Comparison of ENCODE assay signal across 1 cellular context in the genomic region with DNA sequence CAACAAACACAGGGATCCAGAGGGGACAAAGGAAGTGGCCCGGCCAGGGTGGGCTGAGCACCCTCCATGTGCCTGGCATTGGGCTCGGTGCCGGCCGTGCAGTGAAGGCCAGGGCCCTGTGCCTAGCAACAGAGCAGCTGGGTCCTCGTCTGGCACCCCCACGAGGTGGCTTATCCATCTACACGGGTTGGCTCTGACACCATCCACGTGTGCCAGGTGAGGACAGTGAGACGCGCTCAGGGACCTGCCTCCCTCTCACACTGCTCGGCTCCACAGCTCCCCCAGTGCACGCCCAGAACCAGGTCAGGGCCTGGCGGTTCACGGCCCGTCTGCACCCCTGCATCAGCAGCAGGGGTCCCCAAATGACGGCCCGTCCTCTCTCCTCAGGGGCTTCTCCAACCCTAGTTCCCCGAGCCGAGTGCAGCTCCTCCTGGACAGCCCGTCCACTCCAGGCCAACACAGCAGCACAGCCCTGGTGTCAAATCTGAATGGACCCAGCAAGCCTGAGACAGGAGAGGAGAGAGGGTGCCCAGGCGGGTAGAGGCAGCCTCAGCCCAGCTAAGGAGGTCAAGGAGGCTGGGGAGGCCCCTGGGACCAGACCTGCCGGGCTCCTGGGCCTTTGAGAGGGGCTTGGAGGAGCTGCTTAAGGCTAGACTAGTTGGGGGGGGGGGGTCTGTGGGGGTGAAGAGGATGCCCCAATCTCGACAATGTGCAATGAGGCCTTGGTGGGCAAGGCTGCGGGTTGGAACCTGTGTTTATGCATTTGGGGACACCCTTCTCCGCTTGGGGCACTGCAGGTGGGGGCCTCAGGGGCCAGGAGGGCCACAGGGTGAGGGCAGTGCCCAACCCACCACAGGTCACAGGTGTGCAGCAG.
TF ChIP-seq lines count a peak whose summit lies in the region.

No MANE protein-coding gene starts in this region.

TF ChIP-seq in GM23338, 12 proteins besides CTCF, POLR2A, EP300 and RAD21 (continued from another document):
- TF ChIP-seq, protein P1, sequence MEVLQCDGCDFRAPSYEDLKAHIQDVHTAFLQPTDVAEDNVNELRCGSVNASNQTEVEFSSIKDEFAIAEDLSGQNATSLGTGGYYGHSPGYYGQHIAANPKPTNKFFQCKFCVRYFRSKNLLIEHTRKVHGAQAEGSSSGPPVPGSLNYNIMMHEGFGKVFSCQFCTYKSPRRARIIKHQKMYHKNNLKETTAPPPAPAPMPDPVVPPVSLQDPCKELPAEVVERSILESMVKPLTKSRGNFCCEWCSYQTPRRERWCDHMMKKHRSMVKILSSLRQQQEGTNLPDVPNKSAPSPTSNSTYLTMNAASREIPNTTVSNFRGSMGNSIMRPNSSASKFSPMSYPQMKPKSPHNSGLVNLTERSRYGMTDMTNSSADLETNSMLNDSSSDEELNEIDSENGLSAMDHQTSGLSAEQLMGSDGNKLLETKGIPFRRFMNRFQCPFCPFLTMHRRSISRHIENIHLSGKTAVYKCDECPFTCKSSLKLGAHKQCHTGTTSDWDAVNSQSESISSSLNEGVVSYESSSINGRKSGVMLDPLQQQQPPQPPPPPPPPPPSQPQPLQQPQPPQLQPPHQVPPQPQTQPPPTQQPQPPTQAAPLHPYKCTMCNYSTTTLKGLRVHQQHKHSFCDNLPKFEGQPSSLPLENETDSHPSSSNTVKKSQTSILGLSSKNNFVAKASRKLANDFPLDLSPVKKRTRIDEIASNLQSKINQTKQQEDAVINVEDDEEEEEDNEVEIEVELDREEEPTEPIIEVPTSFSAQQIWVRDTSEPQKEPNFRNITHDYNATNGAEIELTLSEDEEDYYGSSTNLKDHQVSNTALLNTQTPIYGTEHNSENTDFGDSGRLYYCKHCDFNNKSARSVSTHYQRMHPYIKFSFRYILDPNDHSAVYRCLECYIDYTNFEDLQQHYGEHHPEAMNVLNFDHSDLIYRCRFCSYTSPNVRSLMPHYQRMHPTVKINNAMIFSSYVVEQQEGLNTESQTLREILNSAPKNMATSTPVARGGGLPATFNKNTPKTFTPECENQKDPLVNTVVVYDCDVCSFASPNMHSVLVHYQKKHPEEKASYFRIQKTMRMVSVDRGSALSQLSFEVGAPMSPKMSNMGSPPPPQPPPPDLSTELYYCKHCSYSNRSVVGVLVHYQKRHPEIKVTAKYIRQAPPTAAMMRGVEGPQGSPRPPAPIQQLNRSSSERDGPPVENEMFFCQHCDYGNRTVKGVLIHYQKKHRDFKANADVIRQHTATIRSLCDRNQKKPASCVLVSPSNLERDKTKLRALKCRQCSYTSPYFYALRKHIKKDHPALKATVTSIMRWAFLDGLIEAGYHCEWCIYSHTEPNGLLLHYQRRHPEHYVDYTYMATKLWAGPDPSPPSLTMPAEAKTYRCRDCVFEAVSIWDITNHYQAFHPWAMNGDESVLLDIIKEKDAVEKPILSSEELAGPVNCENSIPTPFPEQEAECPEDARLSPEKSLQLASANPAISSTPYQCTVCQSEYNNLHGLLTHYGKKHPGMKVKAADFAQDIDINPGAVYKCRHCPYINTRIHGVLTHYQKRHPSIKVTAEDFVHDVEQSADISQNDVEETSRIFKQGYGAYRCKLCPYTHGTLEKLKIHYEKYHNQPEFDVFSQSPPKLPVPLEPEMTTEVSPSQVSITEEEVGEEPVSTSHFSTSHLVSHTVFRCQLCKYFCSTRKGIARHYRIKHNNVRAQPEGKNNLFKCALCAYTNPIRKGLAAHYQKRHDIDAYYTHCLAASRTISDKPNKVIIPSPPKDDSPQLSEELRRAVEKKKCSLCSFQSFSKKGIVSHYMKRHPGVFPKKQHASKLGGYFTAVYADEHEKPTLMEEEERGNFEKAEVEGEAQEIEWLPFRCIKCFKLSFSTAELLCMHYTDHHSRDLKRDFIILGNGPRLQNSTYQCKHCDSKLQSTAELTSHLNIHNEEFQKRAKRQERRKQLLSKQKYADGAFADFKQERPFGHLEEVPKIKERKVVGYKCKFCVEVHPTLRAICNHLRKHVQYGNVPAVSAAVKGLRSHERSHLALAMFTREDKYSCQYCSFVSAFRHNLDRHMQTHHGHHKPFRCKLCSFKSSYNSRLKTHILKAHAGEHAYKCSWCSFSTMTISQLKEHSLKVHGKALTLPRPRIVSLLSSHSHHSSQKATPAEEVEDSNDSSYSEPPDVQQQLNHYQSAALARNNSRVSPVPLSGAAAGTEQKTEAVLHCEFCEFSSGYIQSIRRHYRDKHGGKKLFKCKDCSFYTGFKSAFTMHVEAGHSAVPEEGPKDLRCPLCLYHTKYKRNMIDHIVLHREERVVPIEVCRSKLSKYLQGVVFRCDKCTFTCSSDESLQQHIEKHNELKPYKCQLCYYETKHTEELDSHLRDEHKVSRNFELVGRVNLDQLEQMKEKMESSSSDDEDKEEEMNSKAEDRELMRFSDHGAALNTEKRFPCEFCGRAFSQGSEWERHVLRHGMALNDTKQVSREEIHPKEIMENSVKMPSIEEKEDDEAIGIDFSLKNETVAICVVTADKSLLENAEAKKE (CRISPR knock-in tag; IDR thresholded peaks at IDR 0.05), result no peak
- TF ChIP-seq STAT1 (IDR thresholded peaks at IDR 0.05; ENCODE audit: unreplicated experiment) (no peak), NANOG (IDR thresholded peaks at IDR 0.05; ENCODE audit: borderline replicate concordance) (no peak), ZNF114 (CRISPR knock-in tag; IDR thresholded peaks at IDR 0.05) (no peak), EZH2phosphoT487 (IDR thresholded peaks at IDR 0.05; ENCODE audit: unreplicated experiment) (no peak), POLR2AphosphoS5 (IDR thresholded peaks at IDR 0.05; ENCODE audit: low read depth) (no peak)
- TF ChIP-seq, protein P2, sequence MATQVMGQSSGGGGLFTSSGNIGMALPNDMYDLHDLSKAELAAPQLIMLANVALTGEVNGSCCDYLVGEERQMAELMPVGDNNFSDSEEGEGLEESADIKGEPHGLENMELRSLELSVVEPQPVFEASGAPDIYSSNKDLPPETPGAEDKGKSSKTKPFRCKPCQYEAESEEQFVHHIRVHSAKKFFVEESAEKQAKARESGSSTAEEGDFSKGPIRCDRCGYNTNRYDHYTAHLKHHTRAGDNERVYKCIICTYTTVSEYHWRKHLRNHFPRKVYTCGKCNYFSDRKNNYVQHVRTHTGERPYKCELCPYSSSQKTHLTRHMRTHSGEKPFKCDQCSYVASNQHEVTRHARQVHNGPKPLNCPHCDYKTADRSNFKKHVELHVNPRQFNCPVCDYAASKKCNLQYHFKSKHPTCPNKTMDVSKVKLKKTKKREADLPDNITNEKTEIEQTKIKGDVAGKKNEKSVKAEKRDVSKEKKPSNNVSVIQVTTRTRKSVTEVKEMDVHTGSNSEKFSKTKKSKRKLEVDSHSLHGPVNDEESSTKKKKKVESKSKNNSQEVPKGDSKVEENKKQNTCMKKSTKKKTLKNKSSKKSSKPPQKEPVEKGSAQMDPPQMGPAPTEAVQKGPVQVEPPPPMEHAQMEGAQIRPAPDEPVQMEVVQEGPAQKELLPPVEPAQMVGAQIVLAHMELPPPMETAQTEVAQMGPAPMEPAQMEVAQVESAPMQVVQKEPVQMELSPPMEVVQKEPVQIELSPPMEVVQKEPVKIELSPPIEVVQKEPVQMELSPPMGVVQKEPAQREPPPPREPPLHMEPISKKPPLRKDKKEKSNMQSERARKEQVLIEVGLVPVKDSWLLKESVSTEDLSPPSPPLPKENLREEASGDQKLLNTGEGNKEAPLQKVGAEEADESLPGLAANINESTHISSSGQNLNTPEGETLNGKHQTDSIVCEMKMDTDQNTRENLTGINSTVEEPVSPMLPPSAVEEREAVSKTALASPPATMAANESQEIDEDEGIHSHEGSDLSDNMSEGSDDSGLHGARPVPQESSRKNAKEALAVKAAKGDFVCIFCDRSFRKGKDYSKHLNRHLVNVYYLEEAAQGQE (IDR thresholded peaks at IDR 0.05; ENCODE audit: unreplicated experiment), result no peak
